ENCODE assay signal across 15 cellular contexts in genomic region chr7:105790996-105791395, GRCh38.
"Had no signal": no experiment of that assay in that cellular context is flagged by ENCODE, and none has a peak within 500 bp of the region (broad histone marks: within the 10 kb centered on the region; RNA-seq: fewer than 3 reads in every experiment).

No MANE protein-coding gene starts in this region.

- H3K4me1 Mint-ChIP-seq: neural progenitor cell had no signal

- H3K27ac Mint-ChIP-seq: activated CD4-positive, alpha-beta memory T cell treated with anti-CD3 and anti-CD28 coated beads for 36 hours; activated naive CD8-positive, alpha-beta T cell treated with anti-CD3 and anti-CD28 coated beads for 36 hours; mesothelial cell of epicardium; neural progenitor cell; stimulated activated effector memory CD8-positive, alpha-beta T cell treated with anti-CD3 and anti-CD28 coated beads, Interleukin-12 subunit alpha, Interleukin-12 subunit beta, amount 100 ng/mL, for 72 hours; T-cell had no signal

- H3K36me3 Mint-ChIP-seq: activated CD4-positive, alpha-beta memory T cell treated with anti-CD3 and anti-CD28 coated beads for 36 hours; activated naive CD8-positive, alpha-beta T cell treated with anti-CD3 and anti-CD28 coated beads for 36 hours; stimulated activated effector memory CD8-positive, alpha-beta T cell treated with anti-CD3 and anti-CD28 coated beads, Interleukin-12 subunit alpha, Interleukin-12 subunit beta, amount 100 ng/mL, for 72 hours had no signal

- H3K27ac ChIP-seq: brain microvascular endothelial cell, gastroesophageal sphincter, neural progenitor cell, right atrium auricular region, suprapubic skin, upper lobe of right lung had no signal

- H3K4me3 Mint-ChIP-seq: activated CD4-positive, alpha-beta memory T cell treated with anti-CD3 and anti-CD28 coated beads for 36 hours; activated naive CD8-positive, alpha-beta T cell treated with anti-CD3 and anti-CD28 coated beads for 36 hours; activated T-cell treated with anti-CD3 and anti-CD28 coated beads, Interleukin-2, amount 50 U/mL, for 4 hours; mesothelial cell of epicardium; neural progenitor cell; stimulated activated effector memory CD8-positive, alpha-beta T cell treated with anti-CD3 and anti-CD28 coated beads, Interleukin-12 subunit alpha, Interleukin-12 subunit beta, amount 100 ng/mL, for 72 hours; T-cell had no signal

- H3K27me3 Mint-ChIP-seq: activated CD4-positive, alpha-beta memory T cell treated with anti-CD3 and anti-CD28 coated beads for 36 hours; activated naive CD8-positive, alpha-beta T cell treated with anti-CD3 and anti-CD28 coated beads for 36 hours; T-cell had no signal

- H3K9me3 Mint-ChIP-seq: activated CD4-positive, alpha-beta memory T cell treated with anti-CD3 and anti-CD28 coated beads for 36 hours; activated naive CD8-positive, alpha-beta T cell treated with anti-CD3 and anti-CD28 coated beads for 36 hours; activated T-cell treated with anti-CD3 and anti-CD28 coated beads, Interleukin-2, amount 50 U/mL, for 4 hours; neural progenitor cell; stimulated activated effector memory CD8-positive, alpha-beta T cell treated with anti-CD3 and anti-CD28 coated beads, Interleukin-12 subunit alpha, Interleukin-12 subunit beta, amount 100 ng/mL, for 72 hours; T-cell had no signal

- ATAC-seq: activated T-cell treated with anti-CD3 and anti-CD28 coated beads, Interleukin-2, amount 50 U/mL, for 4 hours; gastroesophageal sphincter; stimulated activated effector memory CD8-positive, alpha-beta T cell treated with anti-CD3 and anti-CD28 coated beads, Interleukin-12 subunit alpha, Interleukin-12 subunit beta, amount 100 ng/mL, for 72 hours; T-cell; upper lobe of right lung had no signal

- DNase-seq: activated CD4-positive, alpha-beta memory T cell treated with anti-CD3 and anti-CD28 coated beads for 36 hours; activated CD4-positive, alpha-beta T cell treated with anti-CD3 and anti-CD28 coated beads for 1 hour; activated gamma-delta T cell treated with Interleukin-2 at 50 U/mL for 16 hours; activated naive CD8-positive, alpha-beta T cell treated with anti-CD3 and anti-CD28 coated beads for 36 hours; activated T-cell treated with anti-CD3 and anti-CD28 coated beads, Interleukin-2, amount 50 U/mL, for 4 hours; brain microvascular endothelial cell; T-cell; T1000; upper lobe of right lung had no signal
